ENCODE assay signal across 36 cellular contexts in genomic region chr11:69617220-69617619, GRCh38.
"Had no signal": no experiment of that assay in that cellular context is flagged by ENCODE, and none has a peak within 500 bp of the region (broad histone marks: within the 10 kb centered on the region; RNA-seq: fewer than 3 reads in every experiment).

No MANE protein-coding gene starts in this region.

- H3K4me1 ChIP-seq: adrenal gland, body of pancreas, breast epithelium had no signal

- H3K4me3 ChIP-seq: adrenal gland, body of pancreas, breast epithelium had no signal

- H3K36me3 ChIP-seq: adrenal gland, brain microvascular endothelial cell, breast epithelium had no signal

- H3K9me3 Mint-ChIP-seq: activated B cell treated with CpG ODN at 0.5 μM for 24 hours; activated CD4-positive, alpha-beta memory T cell treated with anti-CD3 and anti-CD28 coated beads for 36 hours; activated CD4-positive, alpha-beta T cell treated with anti-CD3 and anti-CD28 coated beads, Interleukin-2, amount 10 ng/mL, durations not matched to agents 24 days and 14 days; activated CD8-positive, alpha-beta T cell treated with anti-CD3 and anti-CD28 coated beads for 36 hours; activated naive CD4-positive, alpha-beta T cell treated with anti-CD3 and anti-CD28 coated beads for 36 hours; activated naive CD4-positive, alpha-beta T cell treated with anti-CD3 and anti-CD28 coated beads, Interleukin-2, amount 50 U/mL, for 72 hours; activated naive CD8-positive, alpha-beta T cell treated with anti-CD3 and anti-CD28 coated beads for 36 hours; activated T-cell treated with anti-CD3 and anti-CD28 coated beads, Interleukin-2, amount 50 U/mL, for 4 hours; activated T-cell treated with anti-CD3 and anti-CD28 coated beads, Interleukin-2, amount 50 U/mL, for 72 hours; activated T-helper 1 cell treated with anti-CD3 and anti-CD28 coated beads, Interleukin-12 subunit alpha, Interleukin-12 subunit beta, Interleukin-2, Interleukin-4 antibody, amounts not matched to agents 30 ng/mL and 10 ng/mL and 1 ng/mL, durations not matched to agents 14 hours and 24 hours and 36 hours; activated T-helper 17 cell treated with anti-CD3 and anti-CD28 coated beads, Interleukin-2, amount 50 U/mL, for 72 hours; T-helper 1 cell treated with Interleukin-12 subunit alpha and Interleukin-12 subunit beta and Interleukin-4 antibody, amounts not matched to agents 30 μg/mL and 1 μg/mL, for 36 hours; T-helper 2 cell treated with Interferon-gamma antibody and Interleukin-4, amounts not matched to agents 5 μg/mL and 100 μg/mL, for 36 hours had no signal

- H3K27ac Mint-ChIP-seq: activated B cell treated with CpG ODN at 0.5 μM for 24 hours; activated CD4-positive, alpha-beta memory T cell treated with anti-CD3 and anti-CD28 coated beads for 36 hours; activated CD4-positive, alpha-beta T cell treated with anti-CD3 and anti-CD28 coated beads, Interleukin-2, amount 10 ng/mL, durations not matched to agents 24 days and 14 days; activated CD8-positive, alpha-beta T cell treated with anti-CD3 and anti-CD28 coated beads for 36 hours; activated naive CD4-positive, alpha-beta T cell treated with anti-CD3 and anti-CD28 coated beads for 36 hours; activated naive CD8-positive, alpha-beta T cell treated with anti-CD3 and anti-CD28 coated beads for 36 hours; activated T-cell treated with anti-CD3 and anti-CD28 coated beads, Interleukin-2, amount 50 U/mL, for 72 hours; activated T-helper 1 cell treated with anti-CD3 and anti-CD28 coated beads, Interleukin-12 subunit alpha, Interleukin-12 subunit beta, Interleukin-2, Interleukin-4 antibody, amounts not matched to agents 30 ng/mL and 10 ng/mL and 1 ng/mL, durations not matched to agents 14 hours and 24 hours and 36 hours; activated T-helper 17 cell treated with anti-CD3 and anti-CD28 coated beads, Interleukin-2, amount 50 U/mL, for 72 hours; T-helper 1 cell treated with Interleukin-12 subunit alpha and Interleukin-12 subunit beta and Interleukin-4 antibody, amounts not matched to agents 30 μg/mL and 1 μg/mL, for 36 hours; T-helper 2 cell treated with Interferon-gamma antibody and Interleukin-4, amounts not matched to agents 5 μg/mL and 100 μg/mL, for 36 hours had no signal

- H3K4me3 Mint-ChIP-seq: activated B cell treated with CpG ODN at 0.5 μM for 24 hours; activated CD4-positive, alpha-beta memory T cell treated with anti-CD3 and anti-CD28 coated beads for 36 hours; activated CD4-positive, alpha-beta T cell treated with anti-CD3 and anti-CD28 coated beads, Interleukin-2, amount 10 ng/mL, durations not matched to agents 24 days and 14 days; activated CD8-positive, alpha-beta T cell treated with anti-CD3 and anti-CD28 coated beads for 36 hours; activated naive CD4-positive, alpha-beta T cell treated with anti-CD3 and anti-CD28 coated beads for 36 hours; activated naive CD8-positive, alpha-beta T cell treated with anti-CD3 and anti-CD28 coated beads for 36 hours; activated T-cell treated with anti-CD3 and anti-CD28 coated beads, Interleukin-2, amount 50 U/mL, for 4 hours; activated T-cell treated with anti-CD3 and anti-CD28 coated beads, Interleukin-2, amount 50 U/mL, for 72 hours; activated T-helper 1 cell treated with anti-CD3 and anti-CD28 coated beads, Interleukin-12 subunit alpha, Interleukin-12 subunit beta, Interleukin-2, Interleukin-4 antibody, amounts not matched to agents 30 ng/mL and 10 ng/mL and 1 ng/mL, durations not matched to agents 14 hours and 24 hours and 36 hours; activated T-helper 17 cell treated with anti-CD3 and anti-CD28 coated beads, Interleukin-2, amount 50 U/mL, for 72 hours; T-helper 1 cell treated with Interleukin-12 subunit alpha and Interleukin-12 subunit beta and Interleukin-4 antibody, amounts not matched to agents 30 μg/mL and 1 μg/mL, for 36 hours; T-helper 2 cell treated with Interferon-gamma antibody and Interleukin-4, amounts not matched to agents 5 μg/mL and 100 μg/mL, for 36 hours had no signal

- ATAC-seq: activated CD8-positive, alpha-beta T cell treated with anti-CD3 and anti-CD28 coated beads for 36 hours; activated naive CD4-positive, alpha-beta T cell treated with anti-CD3 and anti-CD28 coated beads, Interleukin-2, amount 50 U/mL, for 72 hours; activated T-cell treated with anti-CD3 and anti-CD28 coated beads, Interleukin-2, amount 50 U/mL, for 4 hours; activated T-cell treated with anti-CD3 and anti-CD28 coated beads, Interleukin-2, amount 50 U/mL, for 72 hours; activated T-helper 17 cell treated with anti-CD3 and anti-CD28 coated beads, Interleukin-2, amount 50 U/mL, for 72 hours; body of pancreas had no signal

- H3K27me3 Mint-ChIP-seq: activated CD4-positive, alpha-beta T cell treated with anti-CD3 and anti-CD28 coated beads, Interleukin-2, amount 10 ng/mL, durations not matched to agents 24 days and 14 days had no signal

- FAIRE-seq: astrocyte, TTC549 had no signal

- H3K36me3 Mint-ChIP-seq: activated CD4-positive, alpha-beta memory T cell treated with anti-CD3 and anti-CD28 coated beads for 36 hours; activated naive CD4-positive, alpha-beta T cell treated with anti-CD3 and anti-CD28 coated beads, Interleukin-2, amount 50 U/mL, for 72 hours; activated naive CD8-positive, alpha-beta T cell treated with anti-CD3 and anti-CD28 coated beads for 36 hours had no signal

- H3K9me3 ChIP-seq: adrenal gland, body of pancreas, breast epithelium had no signal

- H3K27ac ChIP-seq: adrenal gland, body of pancreas, brain microvascular endothelial cell, breast epithelium, VCaP had no signal

- H3K27me3 ChIP-seq: adrenal gland, body of pancreas, brain microvascular endothelial cell, breast epithelium had no signal

- H3K4me1 Mint-ChIP-seq: activated B cell treated with CpG ODN at 0.5 μM for 24 hours; activated CD4-positive, alpha-beta T cell treated with anti-CD3 and anti-CD28 coated beads, Interleukin-2, amount 10 ng/mL, durations not matched to agents 24 days and 14 days; activated naive CD8-positive, alpha-beta T cell treated with anti-CD3 and anti-CD28 coated beads for 36 hours; activated T-helper 17 cell treated with anti-CD3 and anti-CD28 coated beads, Interleukin-2, amount 50 U/mL, for 72 hours had no signal

- DNase-seq: activated B cell treated with CpG ODN at 0.5 μM for 24 hours; activated CD4-positive, alpha-beta memory T cell treated with anti-CD3 and anti-CD28 coated beads for 36 hours; activated CD4-positive, alpha-beta T cell treated with anti-CD3 and anti-CD28 coated beads for 4 hours; activated CD4-positive, alpha-beta T cell treated with anti-CD3 and anti-CD28 coated beads, Interleukin-2, amount 10 ng/mL, durations not matched to agents 24 days and 14 days; activated CD4-positive, alpha-beta T cell treated with anti-CD3 and anti-CD28 coated beads, Interleukin-2, amount 50 U/mL, for 1 hour; activated CD4-positive, alpha-beta T cell treated with anti-CD3 and anti-CD28 coated beads, Interleukin-2, amount 50 U/mL, for 4 hours; activated CD4-positive, CD25-positive, alpha-beta regulatory T cell treated with anti-CD3 and anti-CD28 coated beads, Interleukin-2, amount 50 U/mL, for 72 hours; activated CD8-positive, alpha-beta memory T cell treated with anti-CD3 and anti-CD28 coated beads, Interleukin-2, amount 50 U/mL, for 4 hours; activated CD8-positive, alpha-beta T cell treated with anti-CD3 and anti-CD28 coated beads for 36 hours; activated effector memory CD4-positive, alpha-beta T cell treated with anti-CD3 and anti-CD28 coated beads, Interleukin-2, amount 50 U/mL, for 16 hours; activated gamma-delta T cell treated with Interleukin-2 at 50 U/mL for 16 hours; activated naive CD4-positive, alpha-beta T cell; activated naive CD4-positive, alpha-beta T cell treated with anti-CD3 and anti-CD28 coated beads for 36 hours; activated naive CD4-positive, alpha-beta T cell treated with anti-CD3 and anti-CD28 coated beads, Interleukin-2, amount 50 U/mL, for 16 hours; activated naive CD8-positive, alpha-beta T cell treated with anti-CD3 and anti-CD28 coated beads for 36 hours; activated T-cell treated with anti-CD3 and anti-CD28 coated beads for 4 hours; activated T-cell treated with anti-CD3 and anti-CD28 coated beads, Interleukin-2, amount 50 U/mL, for 1 hour; activated T-cell treated with anti-CD3 and anti-CD28 coated beads, Interleukin-2, amount 50 U/mL, for 4 hours; activated T-cell treated with anti-CD3 and anti-CD28 coated beads, Interleukin-2, amount 50 U/mL, for 72 hours; adrenal gland; amniotic stem cell; body of pancreas; brain microvascular endothelial cell; central memory CD4-positive, alpha-beta T cell; T-helper 1 cell; T-helper 2 cell; T-helper 9 cell had no signal
